ENCODE assay signal across 13 cellular contexts in genomic region chr12:81079280-81080076, GRCh38. TPM values are rescaled to one million over a fixed set of nuclear protein-coding genes. Genes with fewer than 3 reads are reported as not detected.
DNase-seq lines count a peak whose midpoint lies in the region; ATAC-seq and TF ChIP-seq lines count a peak whose summit lies in the region.
"Had no signal": no experiment of that assay in that cellular context is flagged by ENCODE, and none has a peak within 500 bp of the region (broad histone marks: within the 10 kb centered on the region; RNA-seq: fewer than 3 reads in every experiment).

No MANE protein-coding gene starts in this region.

- H3K4me1 Mint-ChIP-seq in CD4-positive, alpha-beta memory T cell: no peaks in the 10 kb centered on the region

- H3K27ac ChIP-seq in sigmoid colon: peak overlapping the region; percentile 42 to 72 (median 66)
- no peak overlapping the region for H3K27ac ChIP-seq in CD4-positive, alpha-beta memory T cell (ENCODE audit: low read depth, low read length)
- H3K27ac ChIP-seq: BLaER1 had no signal

- no peaks in the 10 kb centered on the region for H3K9me3 ChIP-seq in adipocyte (ENCODE audit: control insufficient read depth, low read length)
- H3K9me3 ChIP-seq in sigmoid colon: no peaks in the 10 kb centered on the region
- H3K9me3 ChIP-seq in CD4-positive, alpha-beta memory T cell (ENCODE audit: control insufficient read depth in 1 of 2, low read length in 2 of 2): no peaks in the 10 kb centered on the region

- no peak overlapping the region for H3K27ac Mint-ChIP-seq in CD4-positive, alpha-beta memory T cell

- H3K27me3 ChIP-seq in adipocyte (replicated peaks; ENCODE audit: control insufficient read depth, insufficient read depth, low read length) (no peaks in the 10 kb centered on the region), sigmoid colon (peaks cover 0 to 18% (median 5%) of the 10 kb centered on the region in 3 donors)
- no peaks in the 10 kb centered on the region for H3K27me3 ChIP-seq in CD4-positive, alpha-beta memory T cell (ENCODE audit: insufficient read depth, low read length)
- H3K27me3 ChIP-seq: BLaER1 had no signal

- DNase-seq in DMS53 treated with DMSO at 0.1 percent for 48 hours (lab: John Stamatoyannopoulos, UW; ENCODE audit: unreplicated experiment) (peak; percentile 55), adipocyte (ENCODE audit: low read depth) (no peak), islet precursor cell (peak; percentile 72), sigmoid colon (no peak), omental fat pad (ENCODE audit: low spot score) (no peak)
- DNase-seq in CD4-positive, alpha-beta memory T cell: no peak
- DNase-seq: activated CD4-positive, alpha-beta T cell treated with anti-CD3 and anti-CD28 coated beads for 48 hours; activated effector memory CD4-positive, alpha-beta T cell treated with Interleukin-2 at 50 U/mL for 16 hours; central memory CD4-positive, alpha-beta T cell had no signal

- no peak for ATAC-seq in omental fat pad (ENCODE audit: low FRiP score)
- ATAC-seq in HG03521 (IDR thresholded peaks at IDR 0.05; ENCODE audit: unreplicated experiment): no peak
- no peak for ATAC-seq in GM21723 (IDR thresholded peaks at IDR 0.05; ENCODE audit: unreplicated experiment)

- TF ChIP-seq CTCF in sigmoid colon (IDR thresholded peaks at IDR 0.05) (no peak), omental fat pad (IDR thresholded peaks at IDR 0.05) (no peak)

- H3K36me3 ChIP-seq in adipocyte (ENCODE audit: control insufficient read depth, insufficient read depth, low read length, severe bottlenecking): no peaks in the 10 kb centered on the region
- H3K36me3 ChIP-seq in sigmoid colon: no peaks in the 10 kb centered on the region
- no peaks in the 10 kb centered on the region for H3K36me3 ChIP-seq in CD4-positive, alpha-beta memory T cell (ENCODE audit: insufficient read depth, low read length)
- H3K36me3 ChIP-seq: BLaER1 had no signal

- peaks cover 3 to 18% (median 10%) of the 10 kb centered on the region in 8 donors for H3K9me3 Mint-ChIP-seq in CD4-positive, alpha-beta memory T cell

- no peak for TF ChIP-seq EP300 in sigmoid colon (IDR thresholded peaks at IDR 0.05)

- H3K36me3 Mint-ChIP-seq in CD4-positive, alpha-beta memory T cell: no peaks in the 10 kb centered on the region

- H3K9ac ChIP-seq in adipocyte (ENCODE audit: low read length): peak overlapping the region; percentile 91
- H3K9ac ChIP-seq: BLaER1 had no signal

- H3K4me3 Mint-ChIP-seq in CD4-positive, alpha-beta memory T cell: no peak overlapping the region

- WGBS in sigmoid colon, 2 donors: 69 to 78% methylated on average over 2 of the region's 2 CpGs

- no peak for TF ChIP-seq POLR2A in sigmoid colon (IDR thresholded peaks at IDR 0.05)

- H3K4me1 ChIP-seq in adipocyte (ENCODE audit: control insufficient read depth, insufficient read depth, low read length) (peaks cover 55% of the 10 kb centered on the region), sigmoid colon (peaks cover 0 to 16% (median 8%) of the 10 kb centered on the region in 4 donors)
- no peaks in the 10 kb centered on the region for H3K4me1 ChIP-seq in CD4-positive, alpha-beta memory T cell (ENCODE audit: insufficient read depth, low read length)
- H3K4me1 ChIP-seq: BLaER1 had no signal

- H3K4me3 ChIP-seq in adipocyte (ENCODE audit: low read length) (peak overlapping the region; percentile 95), sigmoid colon (peak overlapping the region in 3 of 4 donors; percentile 49 to 58 (median 55))
- no peak overlapping the region for H3K4me3 ChIP-seq in CD4-positive, alpha-beta memory T cell (ENCODE audit: low read length in 2 of 2)
- H3K4me3 ChIP-seq: BLaER1 had no signal

- intact Hi-C loops in sigmoid colon (cut with DNase I): no loop called here
- intact Hi-C loops in CD4-positive, alpha-beta memory T cell (cut with micrococcal nuclease): no loop called here

- POLR2A ChIA-PET in CD4-positive, alpha-beta memory T cell (lab: Charles Lee; ENCODE audit: partially characterized antibody): no interaction called here

- H3K27me3 Mint-ChIP-seq in CD4-positive, alpha-beta memory T cell: peaks cover 5% of the 10 kb centered on the region in 2 donors

- CTCF ChIA-PET in CD4-positive, alpha-beta memory T cell (lab: Charles Lee; ENCODE audit: partially characterized antibody): no interaction called here

RNA-seq across cellular contexts. Expression of gene ACSS3, which starts 1.6 kb away (rescaled TPM):
- total RNA-seq in sigmoid colon (10 to 100 TPM in 3 of 4 donors, 1 to 10 TPM in 1; 9.9 to 26.7 (median 16.6) TPM), omental fat pad (100 to 1,000 TPM in 1 of 4 donors, 10 to 100 TPM in 3; 38.8 to 102 (median 57.9) TPM)
- 1 to 10 TPM in 2 of 3 donors, under 1 TPM in 1; 0.46 to 3.0 (median 1.9) TPM for polyA plus RNA-seq in sigmoid colon
- total RNA-seq in CD4-positive, alpha-beta memory T cell: not detected
- polyA plus RNA-seq in CD4-positive, alpha-beta memory T cell: not detected
- total RNA-seq: G401 had no signal

Comparison
In these comparisons a context has a peak if more than half of its experiments do, and no peak if none do; other contexts are left out.
1. DNase-seq: peak in DMS53 treated with DMSO at 0.1 percent for 48 hours (single experiment) and islet precursor cell (single experiment); none in adipocyte (single experiment), sigmoid colon (single experiment), omental fat pad (single experiment) and CD4-positive, alpha-beta memory T cell (0 of 5).
2. H3K4me3 ChIP-seq: peak in adipocyte (single experiment) and sigmoid colon (3 of 4); none in CD4-positive, alpha-beta memory T cell (0 of 2).
3. RNA of gene ACSS3, which starts 1.6 kb away (total RNA-seq): 38.8 to 102 TPM in omental fat pad and 9.9 to 26.7 TPM in sigmoid colon; not detected in CD4-positive, alpha-beta memory T cell; every median in the first group is over 10 times any median in the second.